27 cellular contexts compared by ENCODE assay signal in the genomic region with DNA sequence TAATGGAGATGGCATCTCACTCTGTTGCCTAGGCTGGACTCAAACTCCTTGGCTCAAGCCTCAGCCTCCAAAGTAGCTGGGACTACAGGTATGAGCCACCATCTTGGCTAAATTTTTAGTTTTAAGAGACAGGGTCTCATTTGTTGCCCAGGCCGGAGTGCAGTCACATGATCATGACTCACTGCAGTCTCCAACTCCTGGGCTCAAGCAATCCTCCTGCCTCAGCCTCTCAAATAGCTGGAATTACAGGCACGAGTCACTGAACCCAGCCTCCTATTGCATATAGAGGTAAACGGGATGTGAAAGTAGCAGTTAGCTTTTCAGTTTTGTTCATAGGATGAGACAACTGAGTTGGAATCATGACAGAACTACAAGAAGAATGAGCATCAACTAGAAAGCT. TPM values are rescaled to one million over a fixed set of nuclear protein-coding genes. Genes with fewer than 3 reads are reported as not detected.
"Had no signal": no experiment of that assay in that cellular context is flagged by ENCODE, and none has a peak within 500 bp of the region (broad histone marks: within the 10 kb centered on the region; RNA-seq: fewer than 3 reads in every experiment).

No MANE protein-coding gene starts in this region.

- H3K4me3 ChIP-seq: colonic mucosa, coronary artery, dorsolateral prefrontal cortex, esophagus muscularis mucosa, esophagus squamous epithelium, gastrocnemius medialis, gastroesophageal sphincter, heart left ventricle, heart right ventricle had no signal

- DNase-seq: colonic mucosa; cortex of kidney; dermis blood vessel endothelial cell; dorsolateral prefrontal cortex; effector CD4-positive, alpha-beta T cell; effector CD8-positive, alpha-beta T cell; effector memory CD4-positive, alpha-beta T cell; effector memory CD8-positive, alpha-beta T cell; endodermal cell; erythroblast; esophagus squamous epithelium; foreskin fibroblast; foreskin keratinocyte; foreskin melanocyte; gastrocnemius medialis; glutamatergic neuron; head of caudate nucleus; heart left ventricle; heart right ventricle had no signal

- H3K27me3 ChIP-seq: colonic mucosa, esophagus muscularis mucosa, esophagus squamous epithelium, foreskin keratinocyte, gastrocnemius medialis, gastroesophageal sphincter, heart left ventricle had no signal

- ATAC-seq: effector memory CD8-positive, alpha-beta T cell; esophagus mucosa; foreskin keratinocyte; gastrocnemius medialis; gastroesophageal sphincter; heart left ventricle; heart right ventricle had no signal

- H3K9me3 ChIP-seq: colonic mucosa, esophagus muscularis mucosa, esophagus squamous epithelium, gastrocnemius medialis, gastroesophageal sphincter, heart left ventricle, heart right ventricle had no signal

- H3K4me1 ChIP-seq: colonic mucosa, esophagus muscularis mucosa, esophagus squamous epithelium, foreskin keratinocyte, gastrocnemius medialis, gastroesophageal sphincter, heart left ventricle, heart right ventricle had no signal

- H3K27ac ChIP-seq: colonic mucosa, coronary artery, dorsolateral prefrontal cortex, epithelial cell of prostate, esophagus muscularis mucosa, esophagus squamous epithelium, foreskin keratinocyte, gastrocnemius medialis, gastroesophageal sphincter, heart left ventricle, heart right ventricle had no signal

- H3K36me3 ChIP-seq: colonic mucosa, esophagus muscularis mucosa, esophagus squamous epithelium, gastrocnemius medialis, gastroesophageal sphincter, heart left ventricle, heart right ventricle had no signal

RNA-seq across cellular contexts. Expression of a gene that starts 39.2 kb away (rescaled TPM):
- polyA plus RNA-seq: endothelial cell of umbilical vein, esophagus, fibroblast of lung, foreskin keratinocyte, heart left ventricle, heart right ventricle had no signal
